ENCODE assay signal across 1 cellular context in the genomic region with DNA sequence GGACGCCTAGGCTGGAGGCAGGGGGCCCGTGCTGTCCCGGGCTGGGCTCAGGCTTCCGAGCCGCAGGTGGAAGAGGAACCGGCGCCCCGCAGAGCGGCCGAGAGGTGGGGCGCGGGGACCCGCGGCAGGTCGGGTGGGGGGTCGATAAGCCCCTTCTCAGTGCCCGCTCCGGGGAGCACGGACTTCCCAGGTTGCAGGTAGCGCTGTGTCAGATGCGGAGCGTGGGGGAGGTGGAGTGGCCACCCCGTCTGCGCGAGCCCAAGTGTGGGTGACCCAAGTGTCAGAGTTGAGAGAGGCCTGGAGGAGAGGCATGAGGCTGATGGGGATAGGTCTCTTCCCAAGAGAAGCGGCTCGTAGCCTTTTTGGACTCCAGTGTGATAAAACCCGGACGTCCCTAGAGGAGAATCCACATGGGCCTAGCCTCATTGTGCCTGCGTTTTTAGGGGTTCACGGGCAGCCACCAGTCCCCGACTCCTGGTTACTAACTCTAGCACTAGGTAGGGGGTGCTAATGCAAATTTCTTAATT.
TF ChIP-seq lines count a peak whose summit lies in the region.

No MANE protein-coding gene starts in this region.

TF ChIP-seq in HCT116, 20 proteins besides CTCF, POLR2A, EP300 and RAD21 (continued from another document):
- TF ChIP-seq CEBPB (IDR thresholded peaks at IDR 0.05; ENCODE audit: low read depth) (no peak), ELF1 (IDR thresholded peaks at IDR 0.05; ENCODE audit: borderline replicate concordance, low read depth) (no peak)
TF ChIP-seq in HCT116: peak in this region for 0.
